In the genomic region with DNA sequence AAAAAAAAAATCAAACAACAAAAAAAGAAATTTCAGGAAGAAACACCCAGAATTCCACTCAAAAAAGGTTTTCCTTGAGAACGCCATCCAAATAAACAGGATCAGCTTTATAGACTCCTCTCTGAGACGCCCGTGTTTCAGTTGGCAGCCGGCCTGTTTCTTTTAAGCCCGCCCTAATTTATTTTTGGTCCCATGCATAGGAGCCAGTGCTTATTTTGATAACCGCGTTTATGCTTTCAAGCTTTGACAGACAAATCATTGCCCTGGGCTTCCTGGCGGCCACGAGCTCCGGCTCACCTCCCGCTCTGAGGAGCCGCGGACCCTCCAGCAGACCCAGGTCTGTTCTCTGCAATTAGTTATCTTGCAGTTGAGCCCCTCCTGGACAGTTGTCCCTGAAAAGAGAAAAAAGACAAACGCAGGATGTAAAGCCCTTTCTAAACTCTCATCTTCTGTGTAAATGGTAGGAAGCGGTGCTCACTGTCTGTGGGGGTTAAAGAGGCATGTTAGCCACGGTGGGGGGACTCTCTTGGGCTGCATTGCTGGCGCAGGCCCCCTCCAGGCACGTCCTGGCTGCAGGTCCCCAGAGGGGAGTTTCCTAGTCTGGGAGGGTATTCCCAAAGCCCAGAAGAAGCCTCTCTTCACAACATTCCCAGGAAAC, we compare ENCODE assay signal across 1 cellular context.
A peak's percentile ranks its signal among the peaks of the same experiment; 100 is the strongest.
TF ChIP-seq lines count a peak whose summit lies in the region.

No MANE protein-coding gene starts in this region.

TF ChIP-seq in HEK293, 187 proteins besides CTCF, POLR2A, EP300 and RAD21 (continued from another document):
- TF ChIP-seq, protein P1, sequence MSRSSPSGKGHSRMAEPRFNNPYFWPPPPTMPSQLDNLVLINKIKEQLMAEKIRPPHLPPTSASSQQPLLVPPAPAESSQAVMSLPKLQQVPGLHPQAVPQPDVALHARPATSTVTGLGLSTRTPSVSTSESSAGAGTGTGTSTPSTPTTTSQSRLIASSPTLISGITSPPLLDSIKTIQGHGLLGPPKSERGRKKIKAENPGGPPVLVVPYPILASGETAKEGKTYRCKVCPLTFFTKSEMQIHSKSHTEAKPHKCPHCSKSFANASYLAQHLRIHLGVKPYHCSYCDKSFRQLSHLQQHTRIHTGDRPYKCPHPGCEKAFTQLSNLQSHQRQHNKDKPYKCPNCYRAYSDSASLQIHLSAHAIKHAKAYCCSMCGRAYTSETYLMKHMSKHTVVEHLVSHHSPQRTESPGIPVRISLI (tag by site-specific recombination; IDR thresholded peaks at IDR 0.05) = no peak
- no peak for TF ChIP-seq ZNF777 (tag by site-specific recombination; IDR thresholded peaks at IDR 0.05; ENCODE audit: borderline replicate concordance)
- no peak for TF ChIP-seq ZNF426 (tag by site-specific recombination; IDR thresholded peaks at IDR 0.05)
- no peak for TF ChIP-seq SALL2 (tag by site-specific recombination; IDR thresholded peaks at IDR 0.05; ENCODE audit: borderline replicate concordance)
- TF ChIP-seq ZNF274 (IDR thresholded peaks at IDR 0.05; ENCODE audit: low read length) = no peak
- no peak for TF ChIP-seq ZNF274 (tag by site-specific recombination; IDR thresholded peaks at IDR 0.05; ENCODE audit: borderline replicate concordance)
- TF ChIP-seq ZNF624 (tag by site-specific recombination; IDR thresholded peaks at IDR 0.05) = no peak
- no peak for TF ChIP-seq ZNF747 (tag by site-specific recombination; IDR thresholded peaks at IDR 0.05)
- no peak for TF ChIP-seq MZF1 (tag by site-specific recombination; IDR thresholded peaks at IDR 0.05; ENCODE audit: borderline replicate concordance)
- TF ChIP-seq ZNF610 (tag by site-specific recombination; IDR thresholded peaks at IDR 0.05; ENCODE audit: borderline replicate concordance) = no peak
- peak; percentile 60; the same call in 1 of the 2 replicates for TF ChIP-seq TCF7L2 (IDR thresholded peaks at IDR 0.05; ENCODE audit: borderline replicate concordance, low read depth, low read length)
- TF ChIP-seq ZNF585B (tag by site-specific recombination; IDR thresholded peaks at IDR 0.05) = no peak
- no peak for TF ChIP-seq ZNF473 (tag by site-specific recombination; IDR thresholded peaks at IDR 0.05)
